Comparison of ENCODE assay signal across 1 cellular context in the genomic region with DNA sequence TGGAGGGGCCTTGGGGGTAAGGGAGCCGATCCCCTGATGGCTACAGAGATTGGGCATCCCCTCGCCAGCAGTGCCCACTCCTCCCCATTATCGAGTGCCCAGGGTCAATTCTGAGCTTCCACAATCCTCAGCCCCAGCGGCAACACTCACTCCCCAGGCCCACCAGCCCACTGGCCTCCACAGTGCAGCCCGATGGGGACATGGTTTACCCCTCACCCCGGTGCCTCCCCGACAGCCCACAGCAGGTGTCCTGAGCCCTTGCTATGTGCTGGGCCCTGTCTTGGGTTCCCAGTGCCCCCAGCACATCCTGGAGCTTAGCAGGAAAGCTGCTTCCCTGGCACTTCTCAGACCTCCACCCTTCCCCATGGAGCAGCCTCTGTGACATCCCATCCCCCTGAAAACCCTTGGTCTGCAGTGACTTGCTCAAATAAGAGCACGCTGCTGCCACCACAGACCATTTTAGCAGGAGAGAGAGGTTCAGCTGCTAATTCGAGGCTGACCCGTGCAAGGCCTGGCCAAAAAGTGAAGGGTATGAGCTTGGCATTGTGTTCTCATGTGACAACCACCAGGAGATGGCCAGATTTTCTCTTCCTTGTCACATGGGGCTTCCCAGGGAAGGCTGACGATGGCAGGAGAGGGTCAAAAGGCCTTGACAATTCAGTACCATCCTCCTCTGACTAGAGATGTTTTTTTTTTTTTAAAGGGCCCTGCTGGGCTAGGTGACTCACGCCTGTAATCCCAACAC.
TF ChIP-seq lines count a peak whose summit lies in the region.

No MANE protein-coding gene starts in this region.

TF ChIP-seq in HepG2, 621 proteins besides CTCF, POLR2A, EP300 and RAD21:
- TF ChIP-seq RCOR2 (CRISPR knock-in tag; IDR thresholded peaks at IDR 0.05) (no peak), FOSL2 (CRISPR knock-in tag; IDR thresholded peaks at IDR 0.05) (peak; percentile 37), RARA (CRISPR knock-in tag; IDR thresholded peaks at IDR 0.05) (no peak)
